Comparison of ENCODE assay signal across 12 cellular contexts in the genomic region with DNA sequence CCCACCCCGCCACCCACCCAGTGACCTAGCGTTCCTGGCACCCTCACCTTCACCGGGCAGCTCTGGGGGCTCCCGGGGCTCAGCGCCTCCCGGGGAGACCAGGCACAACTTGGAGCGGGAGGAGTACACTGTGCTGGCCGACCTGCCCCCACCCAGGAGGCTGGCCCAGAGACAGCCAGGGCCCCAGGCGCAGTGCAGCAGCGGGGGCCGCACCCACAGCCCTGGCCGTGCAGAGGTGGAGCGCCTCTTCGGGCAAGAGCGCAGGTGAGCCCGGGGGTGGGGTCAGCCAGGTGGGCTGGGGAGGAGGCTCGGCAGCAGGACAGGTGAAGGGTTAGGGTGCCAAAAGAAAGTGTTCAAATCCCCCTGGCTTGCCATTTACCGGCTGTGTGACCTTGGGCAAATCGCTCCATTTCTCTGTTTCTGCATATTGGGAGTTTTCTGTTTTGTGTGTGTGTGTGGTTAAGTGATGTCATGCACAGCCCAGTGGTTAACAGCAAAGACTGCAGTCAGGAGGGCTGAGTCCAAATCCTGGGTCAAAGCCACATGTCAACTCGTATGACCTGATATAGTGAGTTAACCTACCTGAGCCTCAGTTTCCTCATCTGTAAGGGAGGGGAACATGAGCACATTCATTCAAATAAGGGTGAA. TPM values are rescaled to one million over a fixed set of nuclear protein-coding genes. Genes with fewer than 3 reads are reported as not detected.
DNase-seq lines count a peak whose midpoint lies in the region; ATAC-seq and TF ChIP-seq lines count a peak whose summit lies in the region.
"Had no signal": no experiment of that assay in that cellular context is flagged by ENCODE, and none has a peak within 500 bp of the region (broad histone marks: within the 10 kb centered on the region; RNA-seq: fewer than 3 reads in every experiment).

No MANE protein-coding gene starts in this region.

- TF ChIP-seq CTCF in AG10803 (conservative IDR thresholded peaks at IDR 0.05; ENCODE audit: low read length) = peak; percentile 41
- TF ChIP-seq CTCF in HEK293 (tag by site-specific recombination; IDR thresholded peaks at IDR 0.05) = peak; percentile 45; the same call in 1 of the 2 replicates
- no peak for TF ChIP-seq CTCF in tibial artery (IDR thresholded peaks at IDR 0.05)

- H3K36me3 Mint-ChIP-seq in activated CD4-positive, alpha-beta memory T cell treated with anti-CD3 and anti-CD28 coated beads for 36 hours = no peaks in the 10 kb centered on the region

- CTCF ChIA-PET in HEK293 (lab: Yijun Ruan, JAX) = no interaction called here
- CTCF ChIA-PET in activated CD4-positive, alpha-beta memory T cell treated with anti-CD3 and anti-CD28 coated beads for 36 hours (lab: Charles Lee) = interaction anchor here (0.7 kb wide), 1 partner anchor 12 kb away, joined by 4 read pairs; no protein-coding TSS in a partner anchor

- H3K27ac Mint-ChIP-seq in activated CD4-positive, alpha-beta memory T cell treated with anti-CD3 and anti-CD28 coated beads for 36 hours = no peak overlapping the region

- H3K9me3 ChIP-seq in HEK293 (ENCODE audit: control insufficient read depth, insufficient read depth, low read depth, low read length) = no peaks in the 10 kb centered on the region
- H3K9me3 ChIP-seq in SJCRH30 (replicated peaks) = no peaks in the 10 kb centered on the region
- no peaks in the 10 kb centered on the region for H3K9me3 ChIP-seq in tibial artery
- H3K9me3 ChIP-seq: HAP-1 had no signal

- no peaks in the 10 kb centered on the region for H3K27me3 Mint-ChIP-seq in activated CD4-positive, alpha-beta memory T cell treated with anti-CD3 and anti-CD28 coated beads for 36 hours

- peak; percentile 50 for DNase-seq in AG10803 (ENCODE audit: low read depth)
- peak; percentile 18 for DNase-seq in activated CD4-positive, alpha-beta memory T cell treated with anti-CD3 and anti-CD28 coated beads for 36 hours
- DNase-seq in iris pigment epithelial cell (ENCODE audit: low read depth) = peak; percentile 54
- DNase-seq in SJCRH30 = no peak
- no peak for DNase-seq in tibial artery
- no peak for DNase-seq in germinal center (ENCODE audit: low spot score)
- DNase-seq: activated gamma-delta T cell treated with Interleukin-2 at 50 U/mL for 16 hours, retina, T1000 had no signal

- H3K4me3 ChIP-seq in AG10803 (ENCODE audit: low read length) (no peak overlapping the region), HEK293 (ENCODE audit: low read depth, low read length) (no peak overlapping the region), SJCRH30 (no peak overlapping the region), tibial artery (no peak overlapping the region)
- H3K4me3 ChIP-seq: HAP-1 had no signal

- H3K36me3 ChIP-seq in HEK293 (ENCODE audit: control insufficient read depth in 2 of 2, insufficient read depth in 1 of 2, low read length in 2 of 2) (no peaks in the 10 kb centered on the region; a peak in 1 of 3 replicates), SJCRH30 (no peaks in the 10 kb centered on the region), tibial artery (no peaks in the 10 kb centered on the region)
- H3K36me3 ChIP-seq: HAP-1 had no signal

- H3K27me3 ChIP-seq in SJCRH30 (no peaks in the 10 kb centered on the region), tibial artery (no peaks in the 10 kb centered on the region)

- no peaks in the 10 kb centered on the region for H3K9me3 Mint-ChIP-seq in activated CD4-positive, alpha-beta memory T cell treated with anti-CD3 and anti-CD28 coated beads for 36 hours

- no peak overlapping the region for H3K4me3 Mint-ChIP-seq in activated CD4-positive, alpha-beta memory T cell treated with anti-CD3 and anti-CD28 coated beads for 36 hours

- intact Hi-C loops in activated CD4-positive, alpha-beta memory T cell treated with anti-CD3 and anti-CD28 coated beads for 36 hours (cut with micrococcal nuclease) = no loop called here
- intact Hi-C loops in tibial artery (cut with DNase I; ENCODE audit: low total_unique reads) = no loop called here

- POLR2A ChIA-PET in HEK293 (lab: Yijun Ruan, JAX) = no interaction called here
- POLR2A ChIA-PET in activated CD4-positive, alpha-beta memory T cell treated with anti-CD3 and anti-CD28 coated beads for 36 hours (lab: Charles Lee) = no interaction called here

- H3K4me1 ChIP-seq in HEK293 (ENCODE audit: control insufficient read depth, insufficient read depth, low read length) (no peaks in the 10 kb centered on the region), SJCRH30 (no peaks in the 10 kb centered on the region), tibial artery (peaks cover 0 to 13% (median 0%) of the 10 kb centered on the region in 4 donors)
- H3K4me1 ChIP-seq: HAP-1 had no signal

- no peaks in the 10 kb centered on the region for H3K4me1 Mint-ChIP-seq in activated CD4-positive, alpha-beta memory T cell treated with anti-CD3 and anti-CD28 coated beads for 36 hours (ENCODE audit: low read depth)

- H3K27ac ChIP-seq in HEK293 (ENCODE audit: extremely low read depth, low read depth, low read length) (no peak overlapping the region), SJCRH30 (no peak overlapping the region), tibial artery (no peak overlapping the region)

- ATAC-seq in GM18517 (IDR thresholded peaks at IDR 0.05; ENCODE audit: unreplicated experiment) = no peak

TF ChIP-seq in HEK293, 187 proteins besides CTCF, POLR2A, EP300 and RAD21 (continues in another document):
- TF ChIP-seq ZNF211 (tag by site-specific recombination; IDR thresholded peaks at IDR 0.05; ENCODE audit: low read depth) (no peak), ZNF654 (tag by site-specific recombination; IDR thresholded peaks at IDR 0.05; ENCODE audit: low read depth) (peak; percentile 19; the same call in 1 of the 2 replicates), ZNF558 (tag by site-specific recombination; IDR thresholded peaks at IDR 0.05) (no peak), ZNF843 (tag by site-specific recombination; IDR thresholded peaks at IDR 0.05) (no peak), ZNF146 (tag by site-specific recombination; IDR thresholded peaks at IDR 0.05) (no peak), ZBTB8A (tag by site-specific recombination; IDR thresholded peaks at IDR 0.05) (no peak), ZNF248 (tag by site-specific recombination; IDR thresholded peaks at IDR 0.05) (no peak), IKZF3 (tag by site-specific recombination; IDR thresholded peaks at IDR 0.05) (no peak), ZBTB17 (tag by site-specific recombination; IDR thresholded peaks at IDR 0.05) (no peak), ZFHX2 (tag by site-specific recombination; conservative IDR thresholded peaks at IDR 0.05) (no peak), ZEB2 (tag by site-specific recombination; IDR thresholded peaks at IDR 0.05) (0 out of 2 replicates have a peak, but pooled peaks have one; percentile 19), ZNF768 (tag by site-specific recombination; IDR thresholded peaks at IDR 0.05) (peak; percentile 83; the same call in 1 of the 2 replicates), ZNF544 (tag by site-specific recombination; IDR thresholded peaks at IDR 0.05) (no peak), KLF16 (tag by site-specific recombination; IDR thresholded peaks at IDR 0.05) (no peak), ZNF394 (tag by site-specific recombination; IDR thresholded peaks at IDR 0.05; ENCODE audit: borderline replicate concordance) (no peak)
- TF ChIP-seq, protein P1, sequence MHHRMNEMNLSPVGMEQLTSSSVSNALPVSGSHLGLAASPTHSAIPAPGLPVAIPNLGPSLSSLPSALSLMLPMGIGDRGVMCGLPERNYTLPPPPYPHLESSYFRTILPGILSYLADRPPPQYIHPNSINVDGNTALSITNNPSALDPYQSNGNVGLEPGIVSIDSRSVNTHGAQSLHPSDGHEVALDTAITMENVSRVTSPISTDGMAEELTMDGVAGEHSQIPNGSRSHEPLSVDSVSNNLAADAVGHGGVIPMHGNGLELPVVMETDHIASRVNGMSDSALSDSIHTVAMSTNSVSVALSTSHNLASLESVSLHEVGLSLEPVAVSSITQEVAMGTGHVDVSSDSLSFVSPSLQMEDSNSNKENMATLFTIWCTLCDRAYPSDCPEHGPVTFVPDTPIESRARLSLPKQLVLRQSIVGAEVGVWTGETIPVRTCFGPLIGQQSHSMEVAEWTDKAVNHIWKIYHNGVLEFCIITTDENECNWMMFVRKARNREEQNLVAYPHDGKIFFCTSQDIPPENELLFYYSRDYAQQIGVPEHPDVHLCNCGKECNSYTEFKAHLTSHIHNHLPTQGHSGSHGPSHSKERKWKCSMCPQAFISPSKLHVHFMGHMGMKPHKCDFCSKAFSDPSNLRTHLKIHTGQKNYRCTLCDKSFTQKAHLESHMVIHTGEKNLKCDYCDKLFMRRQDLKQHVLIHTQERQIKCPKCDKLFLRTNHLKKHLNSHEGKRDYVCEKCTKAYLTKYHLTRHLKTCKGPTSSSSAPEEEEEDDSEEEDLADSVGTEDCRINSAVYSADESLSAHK (tag by site-specific recombination; IDR thresholded peaks at IDR 0.05) = no peak
- TF ChIP-seq, protein P2, sequence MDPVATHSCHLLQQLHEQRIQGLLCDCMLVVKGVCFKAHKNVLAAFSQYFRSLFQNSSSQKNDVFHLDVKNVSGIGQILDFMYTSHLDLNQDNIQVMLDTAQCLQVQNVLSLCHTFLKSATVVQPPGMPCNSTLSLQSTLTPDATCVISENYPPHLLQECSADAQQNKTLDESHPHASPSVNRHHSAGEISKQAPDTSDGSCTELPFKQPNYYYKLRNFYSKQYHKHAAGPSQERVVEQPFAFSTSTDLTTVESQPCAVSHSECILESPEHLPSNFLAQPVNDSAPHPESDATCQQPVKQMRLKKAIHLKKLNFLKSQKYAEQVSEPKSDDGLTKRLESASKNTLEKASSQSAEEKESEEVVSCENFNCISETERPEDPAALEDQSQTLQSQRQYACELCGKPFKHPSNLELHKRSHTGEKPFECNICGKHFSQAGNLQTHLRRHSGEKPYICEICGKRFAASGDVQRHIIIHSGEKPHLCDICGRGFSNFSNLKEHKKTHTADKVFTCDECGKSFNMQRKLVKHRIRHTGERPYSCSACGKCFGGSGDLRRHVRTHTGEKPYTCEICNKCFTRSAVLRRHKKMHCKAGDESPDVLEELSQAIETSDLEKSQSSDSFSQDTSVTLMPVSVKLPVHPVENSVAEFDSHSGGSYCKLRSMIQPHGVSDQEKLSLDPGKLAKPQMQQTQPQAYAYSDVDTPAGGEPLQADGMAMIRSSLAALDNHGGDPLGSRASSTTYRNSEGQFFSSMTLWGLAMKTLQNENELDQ (tag by site-specific recombination; IDR thresholded peaks at IDR 0.05; ENCODE audit: low read depth) = no peak

RNA-seq across cellular contexts. Expression of a gene that starts 29.5 kb away (rescaled TPM):
- 10 to 100 TPM; 25.0 to 26.8 TPM for total RNA-seq in activated CD4-positive, alpha-beta memory T cell treated with anti-CD3 and anti-CD28 coated beads for 36 hours
- total RNA-seq in SJCRH30 (2014; rRNA removed; shearing (Covaris generic)) = 16.8 and 17.0 TPM in 2 replicates

RNA-seq across cellular contexts. Expression of a gene that starts 40.2 kb away (rescaled TPM):
- 10 to 100 TPM; 32.5 to 33.3 TPM for total RNA-seq in activated CD4-positive, alpha-beta memory T cell treated with anti-CD3 and anti-CD28 coated beads for 36 hours
- total RNA-seq in SJCRH30 (2014; rRNA removed; shearing (Covaris generic)) = 26.2 and 28.3 TPM in 2 replicates

RNA-seq across cellular contexts. Expression of a gene that starts 50.9 kb away (rescaled TPM):
- 100 to 1,000 TPM; 816 to 833 TPM for total RNA-seq in activated CD4-positive, alpha-beta memory T cell treated with anti-CD3 and anti-CD28 coated beads for 36 hours
- total RNA-seq in SJCRH30 (2014; rRNA removed; shearing (Covaris generic)) = 671 and 890 TPM in 2 replicates

Comparison
In these comparisons a context has a peak if more than half of its experiments do, and no peak if none do; other contexts are left out.
1. DNase-seq: peak in AG10803 (single experiment), activated CD4-positive, alpha-beta memory T cell treated with anti-CD3 and anti-CD28 coated beads for 36 hours (single experiment) and iris pigment epithelial cell (single experiment); none in SJCRH30 (0 of 2), tibial artery (0 of 2) and germinal center (single experiment).
2. CTCF ChIP-seq: peak in AG10803 (single experiment) and HEK293 (single experiment); none in tibial artery (0 of 2).